15 cellular contexts compared by ENCODE assay signal in genomic region chr3:52527039-52527731, GRCh38. TPM values are rescaled to one million over a fixed set of nuclear protein-coding genes. Genes with fewer than 3 reads are reported as not detected.
DNase-seq lines count a peak whose midpoint lies in the region; ATAC-seq, FAIRE-seq and TF ChIP-seq lines count a peak whose summit lies in the region.
"Had no signal": no experiment of that assay in that cellular context is flagged by ENCODE, and none has a peak within 500 bp of the region (broad histone marks: within the 10 kb centered on the region; RNA-seq: fewer than 3 reads in every experiment).

No MANE protein-coding gene starts in this region.

- no peaks in the 10 kb centered on the region for H3F3A ChIP-seq in neural progenitor cell (ENCODE audit: low read depth)

- H3K9me1 ChIP-seq in IMR-90 (ENCODE audit: insufficient read depth, low read length), result peaks cover 28% of the 10 kb centered on the region

- intact Hi-C loops in IMR-90 (cut with micrococcal nuclease) (no loop called here), cardiac septum (cut with DNase I) (no loop called here)

- no peak overlapping the region for H2BK5ac ChIP-seq in IMR-90 (ENCODE audit: low read depth, low read length, poor library complexity, severe bottlenecking)

- peaks cover 14 to 69% of the 10 kb centered on the region in 2 experiments for H3K79me1 ChIP-seq in IMR-90 (ENCODE audit: low read depth in 1 of 2, low read length in 2 of 2)

- no peak overlapping the region for H3K4me3 Mint-ChIP-seq in neural progenitor cell
- H3K4me3 Mint-ChIP-seq: activated T-cell treated with anti-CD3 and anti-CD28 coated beads, Interleukin-2, amount 50 U/mL, for 72 hours had no signal

- POLR2A ChIA-PET in IMR-90 (lab: Charles Lee; ENCODE audit: unreplicated experiment), result no interaction called here

- H3K4me1 Mint-ChIP-seq in neural progenitor cell, result peaks cover 19% of the 10 kb centered on the region

- no peaks in the 10 kb centered on the region for H3K9me3 Mint-ChIP-seq in neural progenitor cell
- H3K9me3 Mint-ChIP-seq: activated T-cell treated with anti-CD3 and anti-CD28 coated beads, Interleukin-2, amount 50 U/mL, for 72 hours had no signal

- no TSS peak for BruUV-seq in IMR-90 (replicated peaks; lab: Mats Ljungman, UMichigan)

- DNase-seq in ACHN (peak; percentile 28), IMR-90 (no peak), cardiac septum (ENCODE audit: low spot score) (peak; percentile 67), neural progenitor cell (ENCODE audit: low spot score) (peak; percentile 15), NCI-H774 (lab: John Stamatoyannopoulos, UW) (no peak), HT-29 (ENCODE audit: low spot score) (no peak), RCC 7860 (ENCODE audit: low spot score) (no peak)
- DNase-seq in stimulated activated naive CD4-positive, alpha-beta T cell treated with Interleukin-2 at 50 U/mL for 16 hours (lab: John Stamatoyannopoulos, UW), result no peak
- DNase-seq: activated CD4-positive, alpha-beta T cell treated with anti-CD3 and anti-CD28 coated beads for 1 hour; DMS53; NCI-H1105; NCI-H345 had no signal

- H3K27me3 ChIP-seq in IMR-90 (ENCODE audit: control insufficient read depth, insufficient read depth, low read length), result no peaks in the 10 kb centered on the region
- H3K27me3 ChIP-seq in neural progenitor cell, result no peaks in the 10 kb centered on the region

- ATAC-seq in IMR-90 (ENCODE audit: low read depth), result peak; percentile 41
- ATAC-seq: activated T-cell treated with anti-CD3 and anti-CD28 coated beads, Interleukin-2, amount 50 U/mL, for 72 hours had no signal

- no peak overlapping the region for H3K56ac ChIP-seq in IMR-90 (ENCODE audit: extremely low read depth, insufficient read depth, low read length)

- no peak overlapping the region for H2AK5ac ChIP-seq in IMR-90 (ENCODE audit: low read depth, low read length)

- H3K4me2 ChIP-seq in IMR-90 (ENCODE audit: low read depth, low read length), result no peak overlapping the region
- H3K4me2 ChIP-seq in neural progenitor cell, result no peak overlapping the region

- no peak overlapping the region for H3K18ac ChIP-seq in IMR-90 (ENCODE audit: low read depth, low read length)

- no peak overlapping the region for H2BK120ac ChIP-seq in IMR-90 (ENCODE audit: low read depth, low read length)

- no peak overlapping the region for H4K5ac ChIP-seq in IMR-90 (ENCODE audit: low read depth, low read length)

- no peak overlapping the region for H3K27ac ChIP-seq in IMR-90 (ENCODE audit: insufficient read depth, low read length)
- no peak overlapping the region for H3K27ac ChIP-seq in neural progenitor cell
- H3K27ac ChIP-seq: neutrophil, thoracic aorta had no signal

- H3K4me3 ChIP-seq in IMR-90 (ENCODE audit: insufficient read depth, low read depth, low read length) (no peak overlapping the region), neural progenitor cell (no peak overlapping the region)
- H3K4me3 ChIP-seq: thoracic aorta had no signal

- H4K20me1 ChIP-seq in IMR-90 (ENCODE audit: insufficient read depth, low read length), result peaks cover 46% of the 10 kb centered on the region
- peaks cover 48% of the 10 kb centered on the region for H4K20me1 ChIP-seq in neural progenitor cell (ENCODE audit: low read depth)

- H2BK15ac ChIP-seq in IMR-90 (ENCODE audit: low read depth, low read length), result no peak overlapping the region

- H4K8ac ChIP-seq in IMR-90 (ENCODE audit: low read depth in 2 of 2, low read length in 2 of 2), result no peak overlapping the region

- peaks cover 7% of the 10 kb centered on the region for H3K27me3 Mint-ChIP-seq in neural progenitor cell (ENCODE audit: insufficient read depth, low read depth)

- no peak overlapping the region for H3K27ac Mint-ChIP-seq in neural progenitor cell
- H3K27ac Mint-ChIP-seq: activated T-cell treated with anti-CD3 and anti-CD28 coated beads, Interleukin-2, amount 50 U/mL, for 72 hours had no signal

- 82% methylated on average over 5 of the region's 14 CpGs; no CpG with 5 or more reads in 1 of the 2 experiments for WGBS in IMR-90 (ENCODE audit: extremely low coverage in 2 of 2, insufficient read length in 1 of 2), 2 experiments

- TF ChIP-seq RAD21 in IMR-90 (IDR thresholded peaks at IDR 0.05; ENCODE audit: low read length), result no peak

- H3K9me3 ChIP-seq in IMR-90 (ENCODE audit: control insufficient read depth, insufficient read depth, low read length), result no peaks in the 10 kb centered on the region
- no peaks in the 10 kb centered on the region for H3K9me3 ChIP-seq in neural progenitor cell (ENCODE audit: low read depth)
- H3K9me3 ChIP-seq: neutrophil, thoracic aorta had no signal

- H2BK20ac ChIP-seq in IMR-90 (ENCODE audit: low read depth, low read length), result no peak overlapping the region

- in situ Hi-C loops in ACHN (cut with HindIII; ENCODE audit: low pct_ligation_motif_present, low pct_unique_long_range_greater_than_20kb, low sequenced_read_pairs) (no loop called here), IMR-90 (cut with MboI; ENCODE audit: low sequenced_read_pairs) (no loop called here)

- no peak overlapping the region for H3K23ac ChIP-seq in IMR-90 (ENCODE audit: low read depth, low read length)

- no peak overlapping the region for H4K91ac ChIP-seq in IMR-90 (ENCODE audit: insufficient read depth, low read depth, low read length)

- dilution Hi-C loops in IMR-90 (cut with HindIII; ENCODE audit: low sequenced_read_pairs, unreplicated experiment), result no loop called here

- TF ChIP-seq CTCF in IMR-90 (conservative IDR thresholded peaks at IDR 0.05; ENCODE audit: low read depth, low read length), result no peak
- no peak for TF ChIP-seq CTCF in neural progenitor cell (IDR thresholded peaks at IDR 0.05)

- H2AFZ ChIP-seq in IMR-90 (replicated peaks; ENCODE audit: low read length, poor library complexity) (peak overlapping the region; percentile 21), neural progenitor cell (replicated peaks) (no peak overlapping the region)

- CTCF ChIA-PET in IMR-90 (lab: Yijun Ruan, JAX), result no interaction called here

- H2AK9ac ChIP-seq in IMR-90 (replicated peaks; ENCODE audit: low read depth, low read length, poor library complexity), result no peak overlapping the region

- H3K9ac ChIP-seq in IMR-90 (ENCODE audit: low read depth, low read length) (no peak overlapping the region), neural progenitor cell (no peak overlapping the region)

- H3K79me2 ChIP-seq in neural progenitor cell (ENCODE audit: low read depth), result peaks cover 28% of the 10 kb centered on the region

- no peak overlapping the region for H3K14ac ChIP-seq in IMR-90 (replicated peaks; ENCODE audit: low read depth, low read length)

- H3K36me3 ChIP-seq in IMR-90 (ENCODE audit: control insufficient read depth, insufficient read depth, low read length), result peaks cover 57% of the 10 kb centered on the region
- no peaks in the 10 kb centered on the region for H3K36me3 ChIP-seq in neural progenitor cell
- H3K36me3 ChIP-seq: neutrophil had no signal

- FAIRE-seq in RCC 7860 (lab: Jason Lieb, UNC), result no peak

- H3K4ac ChIP-seq in IMR-90 (ENCODE audit: low read depth, low read length), result no peak overlapping the region

- H3K4me1 ChIP-seq in IMR-90 (ENCODE audit: control insufficient read depth, insufficient read depth, low read length), result peaks cover 19% of the 10 kb centered on the region
- H3K4me1 ChIP-seq in neural progenitor cell, result peaks cover 9% of the 10 kb centered on the region

- peaks cover 12% of the 10 kb centered on the region for H3K36me3 Mint-ChIP-seq in neural progenitor cell

- TF ChIP-seq POLR2A in IMR-90 (IDR thresholded peaks at IDR 0.05; ENCODE audit: low read depth, low read length), result no peak

TF ChIP-seq in IMR-90, 13 proteins besides CTCF, POLR2A, EP300 and RAD21:
- TF ChIP-seq RCOR1 (IDR thresholded peaks at IDR 0.05; ENCODE audit: insufficient replicate concordance, low read length), result no peak
- TF ChIP-seq RFX5 (IDR thresholded peaks at IDR 0.05; ENCODE audit: low read depth, low read length), result no peak
- TF ChIP-seq CHD1 (IDR thresholded peaks at IDR 0.05; ENCODE audit: low read depth, low read length), result no peak
- no peak for TF ChIP-seq SMC3 (IDR thresholded peaks at IDR 0.05; ENCODE audit: low read depth, low read length)
- TF ChIP-seq MXI1 (IDR thresholded peaks at IDR 0.05; ENCODE audit: borderline replicate concordance, low read depth, low read length), result no peak
- no peak for TF ChIP-seq MAZ (IDR thresholded peaks at IDR 0.05; ENCODE audit: borderline replicate concordance, low read depth, low read length)
- TF ChIP-seq FOS (IDR thresholded peaks at IDR 0.05; ENCODE audit: low read depth, low read length), result no peak
- TF ChIP-seq NFE2L2 (IDR thresholded peaks at IDR 0.05; ENCODE audit: low read depth, low read length), result no peak
- TF ChIP-seq, protein P1, sequence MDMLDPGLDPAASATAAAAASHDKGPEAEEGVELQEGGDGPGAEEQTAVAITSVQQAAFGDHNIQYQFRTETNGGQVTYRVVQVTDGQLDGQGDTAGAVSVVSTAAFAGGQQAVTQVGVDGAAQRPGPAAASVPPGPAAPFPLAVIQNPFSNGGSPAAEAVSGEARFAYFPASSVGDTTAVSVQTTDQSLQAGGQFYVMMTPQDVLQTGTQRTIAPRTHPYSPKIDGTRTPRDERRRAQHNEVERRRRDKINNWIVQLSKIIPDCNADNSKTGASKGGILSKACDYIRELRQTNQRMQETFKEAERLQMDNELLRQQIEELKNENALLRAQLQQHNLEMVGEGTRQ (IDR thresholded peaks at IDR 0.05; ENCODE audit: low read depth, low read length), result no peak

RNA-seq across cellular contexts. Expression of gene NT5DC2, which starts 6.5 kb away (rescaled TPM):
- total RNA-seq in IMR-90 (2012; rRNA removed), result 161 and 173 TPM in 2 replicates
- polyA plus RNA-seq in IMR-90 (2012; rRNA removed), result 200 and 228 TPM in 2 replicates
- 168 and 316 TPM in 2 replicates for polyA plus RNA-seq in IMR-90 (2012; cell fraction: cytosol; rRNA removed)
- polyA plus RNA-seq in IMR-90 (2012; cell fraction: nucleus; rRNA removed; ENCODE audit: low replicate concordance), result 247 and 500 TPM in 2 replicates
- 58.2 TPM for total RNA-seq in cardiac septum
- 210 and 364 TPM in 2 replicates for total RNA-seq in neural progenitor cell (ENCODE audit: low replicate concordance)
- 119 and 120 TPM in 2 replicates for total RNA-seq in HT-29 (2014; rRNA removed; shearing (Covaris generic))

RNA-seq across cellular contexts. Expression of gene UQCC5, which starts 9.2 kb away (rescaled TPM):
- 1.1 and 1.4 TPM in 2 replicates for total RNA-seq in IMR-90 (2012; rRNA removed)
- polyA plus RNA-seq in IMR-90 (2012; rRNA removed), result 14.4 and 16.9 TPM in 2 replicates
- polyA plus RNA-seq in IMR-90 (2012; cell fraction: cytosol; rRNA removed), result 1.5 and 2.6 TPM in 2 replicates
- 0.62 and 26.4 TPM in 2 replicates for polyA plus RNA-seq in IMR-90 (2012; cell fraction: nucleus; rRNA removed; ENCODE audit: low replicate concordance)
- 52.9 TPM for total RNA-seq in cardiac septum
- 2.0 and 2.4 TPM in 2 replicates for total RNA-seq in neural progenitor cell (ENCODE audit: low replicate concordance)
- total RNA-seq in HT-29 (2014; rRNA removed; shearing (Covaris generic)), result 15.3 and 38.3 TPM in 2 replicates

RNA-seq across cellular contexts. Expression of gene STAB1, which starts 32.0 kb away (rescaled TPM):
- total RNA-seq in IMR-90 (2012; rRNA removed) (not detected in 2 replicates), cardiac septum (52.2 TPM), neural progenitor cell (ENCODE audit: low replicate concordance) (0.06 TPM in 1 of 2 replicates, not detected in the other)
- 0.04 TPM in 1 of 2 replicates, not detected in the other for polyA plus RNA-seq in IMR-90 (2012; rRNA removed)
- 0.04 TPM in 1 of 2 replicates, not detected in the other for polyA plus RNA-seq in IMR-90 (2012; cell fraction: cytosol; rRNA removed)
- polyA plus RNA-seq in IMR-90 (2012; cell fraction: nucleus; rRNA removed; ENCODE audit: low replicate concordance), result 0.24 and 0.60 TPM in 2 replicates
- 0.03 TPM in 1 of 2 replicates, not detected in the other for total RNA-seq in HT-29 (2014; rRNA removed; shearing (Covaris generic))

Comparison
In these comparisons a context has a peak if more than half of its experiments do, and no peak if none do; other contexts are left out.
1. DNase-seq: peak in ACHN (single experiment), cardiac septum (single experiment) and neural progenitor cell (single experiment); none in IMR-90 (single experiment), NCI-H774 (single experiment), HT-29 (single experiment), RCC 7860 (single experiment) and stimulated activated naive CD4-positive, alpha-beta T cell treated with Interleukin-2 at 50 U/mL for 16 hours (single experiment).
2. RNA of gene STAB1, which starts 32.0 kb away (total RNA-seq): 52.2 TPM in cardiac septum (single experiment); 0.03 TPM in HT-29, not detected in IMR-90 and 0.06 TPM in neural progenitor cell; every median in the first group is over 10 times any median in the second.